Comparison of ENCODE assay signal across 8 cellular contexts in genomic region chr6:129491436-129491835, GRCh38.
A peak's percentile ranks its signal among the peaks of the same experiment; 100 is the strongest.
DNase-seq lines count a peak whose midpoint lies in the region; ATAC-seq and TF ChIP-seq lines count a peak whose summit lies in the region.

No MANE protein-coding gene starts in this region.

- H3K36me3 Mint-ChIP-seq in activated T-cell treated with anti-CD3 and anti-CD28 coated beads, Interleukin-2, amount 50 U/mL, for 72 hours (ENCODE audit: insufficient read depth in 2 of 2) = no peaks in the 10 kb centered on the region

- H3K4me3 ChIP-seq in AG10803 (ENCODE audit: low read length) (peak overlapping the region; percentile 25), mesodermal cell (ENCODE audit: extremely low read depth, insufficient read depth, low read length, poor library complexity, severe bottlenecking) (no peak overlapping the region), lower leg skin (ENCODE audit: low read depth, poor library complexity, severe bottlenecking) (no peak overlapping the region)

- H3K27ac Mint-ChIP-seq in activated T-cell treated with anti-CD3 and anti-CD28 coated beads, Interleukin-2, amount 50 U/mL, for 72 hours = peak overlapping the region; percentile 100

- DNase-seq in AG10803 (ENCODE audit: low read depth) (no peak), caudate nucleus (lab: John Stamatoyannopoulos, UW) (no peak), lower leg skin (ENCODE audit: low spot score in 2 of 2) (no peak), NCI-H2227 (lab: John Stamatoyannopoulos, UW; ENCODE audit: unreplicated experiment) (no peak)
- DNase-seq in activated T-cell treated with anti-CD3 and anti-CD28 coated beads, Interleukin-2, amount 50 U/mL, for 72 hours = peak in 1 of 2 donors; percentile 7

- H3K27me3 Mint-ChIP-seq in activated T-cell treated with anti-CD3 and anti-CD28 coated beads, Interleukin-2, amount 50 U/mL, for 72 hours (ENCODE audit: low read depth) = no peaks in the 10 kb centered on the region

- ATAC-seq in HG02571 (IDR thresholded peaks at IDR 0.05; ENCODE audit: unreplicated experiment) = peak; percentile 2
- peak; percentile 13 to 38 for ATAC-seq in activated T-cell treated with anti-CD3 and anti-CD28 coated beads, Interleukin-2, amount 50 U/mL, for 72 hours (replicated peaks in 1 of 2)
- ATAC-seq in HG03439 (IDR thresholded peaks at IDR 0.05; ENCODE audit: unreplicated experiment) = no peak

- H3K9me3 ChIP-seq in mesodermal cell (ENCODE audit: control insufficient read depth, low read length) = no peaks in the 10 kb centered on the region

- peaks cover 67% of the 10 kb centered on the region for H3K4me1 Mint-ChIP-seq in activated T-cell treated with anti-CD3 and anti-CD28 coated beads, Interleukin-2, amount 50 U/mL, for 72 hours (ENCODE audit: low read depth)

- TF ChIP-seq POLR2A in lower leg skin (IDR thresholded peaks at IDR 0.05) = no peak

- 92 to 93% methylated on average over 6 of the region's 6 CpGs for WGBS in mesodermal cell (ENCODE audit: insufficient coverage in 2 of 2), 2 experiments
- 88 to 92% methylated on average over 6 of the region's 6 CpGs for WGBS in lower leg skin, 2 donors

- peaks cover 45% of the 10 kb centered on the region for H3K4me1 ChIP-seq in mesodermal cell (ENCODE audit: control insufficient read depth, insufficient read depth, low read length, poor library complexity, severe bottlenecking)

- TF ChIP-seq CTCF in AG10803 (conservative IDR thresholded peaks at IDR 0.05; ENCODE audit: low read length) (no peak), lower leg skin (IDR thresholded peaks at IDR 0.05) (no peak)

- H3K9me3 Mint-ChIP-seq in activated T-cell treated with anti-CD3 and anti-CD28 coated beads, Interleukin-2, amount 50 U/mL, for 72 hours = no peaks in the 10 kb centered on the region

- intact Hi-C loops in lower leg skin (cut with DNase I; ENCODE audit: low total_unique reads) = no loop called here

- peak overlapping the region; percentile 73 to 95 for H3K4me3 Mint-ChIP-seq in activated T-cell treated with anti-CD3 and anti-CD28 coated beads, Interleukin-2, amount 50 U/mL, for 72 hours

- H3K36me3 ChIP-seq in mesodermal cell (ENCODE audit: control insufficient read depth, insufficient read depth, low read length) = no peaks in the 10 kb centered on the region

- peak overlapping the region; percentile 99 for H3K27ac ChIP-seq in mesodermal cell (ENCODE audit: low read depth, low read length, severe bottlenecking)
- no peak overlapping the region for H3K27ac ChIP-seq in caudate nucleus (ENCODE audit: low read depth, low read length)
